Comparison of ENCODE assay signal across 23 cellular contexts in genomic region chr2:105752691-105753090, GRCh38. TPM values are rescaled to one million over a fixed set of nuclear protein-coding genes. Genes with fewer than 3 reads are reported as not detected.
DNase-seq lines count a peak whose midpoint lies in the region; ATAC-seq lines count a peak whose summit lies in the region.
"Had no signal": no experiment of that assay in that cellular context is flagged by ENCODE, and none has a peak within 500 bp of the region (broad histone marks: within the 10 kb centered on the region; RNA-seq: fewer than 3 reads in every experiment).

No MANE protein-coding gene starts in this region.

- ATAC-seq in stimulated activated naive CD8-positive, alpha-beta T cell treated with anti-CD3 and anti-CD28 coated beads, Interleukin-15, Interleukin-2, amounts not matched to agents 100 U/mL and 50 U/mL, for 24 hours: no peak
- ATAC-seq in stimulated activated naive CD8-positive, alpha-beta T cell treated with anti-CD3 and anti-CD28 coated beads, Interleukin-15, amount 100 ng/mL, for 72 hours: peak; percentile 22
- ATAC-seq in left cardiac atrium (no peak), HG03175 (IDR thresholded peaks at IDR 0.05; ENCODE audit: unreplicated experiment) (no peak), HG03139 (IDR thresholded peaks at IDR 0.05; ENCODE audit: unreplicated experiment) (no peak)
- ATAC-seq: foreskin keratinocyte, left ventricle myocardium superior had no signal

- no peaks in the 10 kb centered on the region for H3K27me3 ChIP-seq in effector memory CD4-positive, alpha-beta T cell (replicated peaks; ENCODE audit: control insufficient read depth, insufficient read depth, low read length, poor library complexity, severe bottlenecking)
- H3K27me3 ChIP-seq: foreskin keratinocyte, hepatocyte, neural progenitor cell, thyroid gland had no signal

- peaks cover 4% of the 10 kb centered on the region for H3K36me3 ChIP-seq in effector memory CD4-positive, alpha-beta T cell (ENCODE audit: control insufficient read depth, insufficient read depth, low read length)
- H3K36me3 ChIP-seq: neural progenitor cell, prostate gland, thyroid gland had no signal

- no peaks in the 10 kb centered on the region for H3K27me3 Mint-ChIP-seq in stimulated activated naive CD8-positive, alpha-beta T cell treated with anti-CD3 and anti-CD28 coated beads, Interleukin-15, Interleukin-2, amounts not matched to agents 100 ng/mL and 50 ng/mL, for 24 hours
- H3K27me3 Mint-ChIP-seq in activated CD4-positive, alpha-beta memory T cell treated with anti-CD3 and anti-CD28 coated beads for 36 hours: no peaks in the 10 kb centered on the region
- H3K27me3 Mint-ChIP-seq in stimulated activated naive CD8-positive, alpha-beta T cell treated with anti-CD3 and anti-CD28 coated beads, Interleukin-15, amount 100 ng/mL, for 72 hours: no peaks in the 10 kb centered on the region

- DNase-seq in stimulated activated naive CD8-positive, alpha-beta T cell treated with anti-CD3 and anti-CD28 coated beads, Interleukin-15, Interleukin-2, amounts not matched to agents 100 U/mL and 50 U/mL, for 24 hours: no peak
- no peak for DNase-seq in activated CD4-positive, alpha-beta memory T cell treated with anti-CD3 and anti-CD28 coated beads for 36 hours
- no peak for DNase-seq in effector memory CD4-positive, alpha-beta T cell
- no peak for DNase-seq in stimulated activated naive CD8-positive, alpha-beta T cell treated with anti-CD3 and anti-CD28 coated beads, Interleukin-15, amount 100 ng/mL, for 72 hours
- DNase-seq in left cardiac atrium: no peak
- DNase-seq: activated CD4-positive, CD25-positive, alpha-beta regulatory T cell; foreskin keratinocyte; GF-D8; H9; left ventricle myocardium superior; MM.1S; NCI-H2171; NCI-H69; T1000; thyroid gland had no signal

- H3K4me1 Mint-ChIP-seq in stimulated activated naive CD8-positive, alpha-beta T cell treated with anti-CD3 and anti-CD28 coated beads, Interleukin-15, Interleukin-2, amounts not matched to agents 100 ng/mL and 50 ng/mL, for 24 hours (ENCODE audit: low read depth): peaks cover 100% of the 10 kb centered on the region
- H3K4me1 Mint-ChIP-seq in activated CD4-positive, alpha-beta memory T cell treated with anti-CD3 and anti-CD28 coated beads for 36 hours (ENCODE audit: low read depth): peaks cover 94% of the 10 kb centered on the region
- H3K4me1 Mint-ChIP-seq in stimulated activated naive CD8-positive, alpha-beta T cell treated with anti-CD3 and anti-CD28 coated beads, Interleukin-15, amount 100 ng/mL, for 72 hours: peaks cover 97% of the 10 kb centered on the region

- H3K9me3 ChIP-seq in effector memory CD4-positive, alpha-beta T cell (ENCODE audit: control insufficient read depth, low read length): no peaks in the 10 kb centered on the region
- H3K9me3 ChIP-seq: prostate gland, thyroid gland had no signal

- peaks cover 87% of the 10 kb centered on the region for H3K4me1 ChIP-seq in effector memory CD4-positive, alpha-beta T cell (ENCODE audit: control insufficient read depth, insufficient read depth, low read length, poor library complexity, severe bottlenecking)
- H3K4me1 ChIP-seq: neural progenitor cell, prostate gland had no signal

- intact Hi-C loops in activated CD4-positive, alpha-beta memory T cell treated with anti-CD3 and anti-CD28 coated beads for 36 hours (cut with micrococcal nuclease): loop anchor here (1.0 kb wide), 1 partner anchor 136 kb away; no protein-coding TSS in a partner anchor
- intact Hi-C loops in left cardiac atrium (cut with DNase I): no loop called here

- peak overlapping the region; percentile 96 for H3K27ac Mint-ChIP-seq in stimulated activated naive CD8-positive, alpha-beta T cell treated with anti-CD3 and anti-CD28 coated beads, Interleukin-15, Interleukin-2, amounts not matched to agents 100 ng/mL and 50 ng/mL, for 24 hours
- H3K27ac Mint-ChIP-seq in activated CD4-positive, alpha-beta memory T cell treated with anti-CD3 and anti-CD28 coated beads for 36 hours: peak overlapping the region; percentile 93
- peak overlapping the region; percentile 88 to 97 for H3K27ac Mint-ChIP-seq in stimulated activated naive CD8-positive, alpha-beta T cell treated with anti-CD3 and anti-CD28 coated beads, Interleukin-15, amount 100 ng/mL, for 72 hours
- H3K27ac Mint-ChIP-seq: mesothelial cell of epicardium, neural progenitor cell had no signal

- peak overlapping the region; percentile 75 for H3K27ac ChIP-seq in effector memory CD4-positive, alpha-beta T cell (ENCODE audit: insufficient read depth, low read length, poor library complexity, severe bottlenecking)
- H3K27ac ChIP-seq: foreskin keratinocyte, neural progenitor cell, prostate gland, SK-N-MC, thyroid gland had no signal

- POLR2A ChIA-PET in activated CD4-positive, alpha-beta memory T cell treated with anti-CD3 and anti-CD28 coated beads for 36 hours (lab: Charles Lee): interaction anchor here (1.1 to 2.8 kb wide), 5 partner anchors 9 to 107 kb away, joined by 3 to 17 read pairs (median 5); no protein-coding TSS in a partner anchor

- peak overlapping the region; percentile 71 for H3K4me3 Mint-ChIP-seq in stimulated activated naive CD8-positive, alpha-beta T cell treated with anti-CD3 and anti-CD28 coated beads, Interleukin-15, Interleukin-2, amounts not matched to agents 100 ng/mL and 50 ng/mL, for 24 hours
- H3K4me3 Mint-ChIP-seq in activated CD4-positive, alpha-beta memory T cell treated with anti-CD3 and anti-CD28 coated beads for 36 hours: peak overlapping the region; percentile 63
- peak overlapping the region; percentile 59 to 77 for H3K4me3 Mint-ChIP-seq in stimulated activated naive CD8-positive, alpha-beta T cell treated with anti-CD3 and anti-CD28 coated beads, Interleukin-15, amount 100 ng/mL, for 72 hours
- H3K4me3 Mint-ChIP-seq: H9, mesothelial cell of epicardium, neural progenitor cell had no signal

- peak overlapping the region; percentile 9 for H3K4me3 ChIP-seq in effector memory CD4-positive, alpha-beta T cell (ENCODE audit: insufficient read depth, low read depth, low read length, poor library complexity, severe bottlenecking)
- H3K4me3 ChIP-seq: hepatocyte, neural progenitor cell, prostate gland, SK-N-MC, thyroid gland had no signal

- H3K9me3 Mint-ChIP-seq in stimulated activated naive CD8-positive, alpha-beta T cell treated with anti-CD3 and anti-CD28 coated beads, Interleukin-15, Interleukin-2, amounts not matched to agents 100 ng/mL and 50 ng/mL, for 24 hours: no peaks in the 10 kb centered on the region
- H3K9me3 Mint-ChIP-seq in activated CD4-positive, alpha-beta memory T cell treated with anti-CD3 and anti-CD28 coated beads for 36 hours: no peaks in the 10 kb centered on the region
- no peaks in the 10 kb centered on the region for H3K9me3 Mint-ChIP-seq in stimulated activated naive CD8-positive, alpha-beta T cell treated with anti-CD3 and anti-CD28 coated beads, Interleukin-15, amount 100 ng/mL, for 72 hours
- H3K9me3 Mint-ChIP-seq: H9, mesothelial cell of epicardium had no signal

- CTCF ChIA-PET in activated CD4-positive, alpha-beta memory T cell treated with anti-CD3 and anti-CD28 coated beads for 36 hours (lab: Charles Lee): interaction anchor here (1.2 to 1.8 kb wide), 2 partner anchors 10 to 176 kb away, joined by 3 to 4 read pairs; no protein-coding TSS in a partner anchor

- H3K36me3 Mint-ChIP-seq in stimulated activated naive CD8-positive, alpha-beta T cell treated with anti-CD3 and anti-CD28 coated beads, Interleukin-15, Interleukin-2, amounts not matched to agents 100 ng/mL and 50 ng/mL, for 24 hours (ENCODE audit: low read depth): peaks cover 80% of the 10 kb centered on the region
- peaks cover 63% of the 10 kb centered on the region for H3K36me3 Mint-ChIP-seq in activated CD4-positive, alpha-beta memory T cell treated with anti-CD3 and anti-CD28 coated beads for 36 hours

RNA-seq across cellular contexts. Expression of gene NCK2, which starts 8.0 kb away (rescaled TPM):
- 10 to 100 TPM; 81.8 to 85.8 TPM for total RNA-seq in activated CD4-positive, alpha-beta memory T cell treated with anti-CD3 and anti-CD28 coated beads for 36 hours
- total RNA-seq in left cardiac atrium: 10 to 100 TPM; 30.7 to 36.5 TPM
